In genomic region chr2:145753209-145753608, GRCh38 we compare ENCODE assay signal across 14 cellular contexts.
A peak's percentile ranks its signal among the peaks of the same experiment; 100 is the strongest.
DNase-seq lines count a peak whose midpoint lies in the region; ATAC-seq, FAIRE-seq and TF ChIP-seq lines count a peak whose summit lies in the region.
"Had no signal": no experiment of that assay in that cellular context is flagged by ENCODE, and none has a peak within 500 bp of the region (broad histone marks: within the 10 kb centered on the region; RNA-seq: fewer than 3 reads in every experiment).

No MANE protein-coding gene starts in this region.

- H3K18ac ChIP-seq in IMR-90 (ENCODE audit: low read depth, low read length), result peak overlapping the region; percentile 37; the same call in 1 of the 2 replicates

- peaks cover 38% of the 10 kb centered on the region for H3K4me1 Mint-ChIP-seq in stimulated activated memory B cell treated with anti-CD40 and anti-IgM and Interleukin-4, amounts not matched to agents 10 μg/mL and 1 μg/mL and 100 μg/mL, for 72 hours
- peaks cover 8% of the 10 kb centered on the region for H3K4me1 Mint-ChIP-seq in activated CD4-positive, alpha-beta T cell treated with anti-CD3 and anti-CD28 coated beads for 36 hours

- TF ChIP-seq CTCF in IMR-90 (conservative IDR thresholded peaks at IDR 0.05; ENCODE audit: low read depth, low read length), result no peak
- no peak for TF ChIP-seq CTCF in D721Med (IDR thresholded peaks at IDR 0.05; ENCODE audit: insufficient read depth, missing control alignments)

- dilution Hi-C loops in IMR-90 (cut with HindIII; ENCODE audit: low sequenced_read_pairs, unreplicated experiment), result no loop called here

- no peak overlapping the region for H3K56ac ChIP-seq in IMR-90 (ENCODE audit: extremely low read depth, insufficient read depth, low read length)

- H3K9me3 ChIP-seq in IMR-90 (ENCODE audit: control insufficient read depth, insufficient read depth, low read length) (no peaks in the 10 kb centered on the region), adipocyte (ENCODE audit: control insufficient read depth, low read length) (no peaks in the 10 kb centered on the region)

- H3K4ac ChIP-seq in IMR-90 (ENCODE audit: low read depth, low read length), result peak overlapping the region; percentile 26

- no peaks in the 10 kb centered on the region for H3K27me3 Mint-ChIP-seq in stimulated activated memory B cell treated with anti-CD40 and anti-IgM and Interleukin-4, amounts not matched to agents 10 μg/mL and 1 μg/mL and 100 μg/mL, for 72 hours
- H3K27me3 Mint-ChIP-seq in activated CD4-positive, alpha-beta T cell treated with anti-CD3 and anti-CD28 coated beads for 36 hours, result peaks cover 4% of the 10 kb centered on the region

- H3K36me3 ChIP-seq in IMR-90 (ENCODE audit: control insufficient read depth, insufficient read depth, low read length), result no peaks in the 10 kb centered on the region
- H3K36me3 ChIP-seq in adipocyte (ENCODE audit: control insufficient read depth, insufficient read depth, low read length, severe bottlenecking), result no peaks in the 10 kb centered on the region

- H3K79me1 ChIP-seq in IMR-90 (ENCODE audit: low read depth in 1 of 2, low read length in 2 of 2), result no peaks in the 10 kb centered on the region

- CTCF ChIA-PET in IMR-90 (lab: Yijun Ruan, JAX), result interaction anchor here (0.8 to 1.5 kb wide), 7 partner anchors 10 to 1378 kb away, joined by 3 read pairs; no protein-coding TSS in a partner anchor
- CTCF ChIA-PET in activated CD4-positive, alpha-beta T cell treated with anti-CD3 and anti-CD28 coated beads for 36 hours (lab: Charles Lee), result interaction anchor here (0.6 to 1.3 kb wide), 6 partner anchors 13 to 1601 kb away, joined by 3 read pairs; no protein-coding TSS in a partner anchor

- 100% methylated on average over 1 of the region's 5 CpGs; no CpG with 5 or more reads in 1 of the 2 experiments for WGBS in IMR-90 (ENCODE audit: extremely low coverage in 2 of 2, insufficient read length in 1 of 2), 2 experiments

- H2AK5ac ChIP-seq in IMR-90 (ENCODE audit: low read depth, low read length), result peak overlapping the region; percentile 59; the same call in 1 of the 2 replicates

- H2BK5ac ChIP-seq in IMR-90 (ENCODE audit: low read depth, low read length, poor library complexity, severe bottlenecking), result no peak overlapping the region

- no peaks in the 10 kb centered on the region for H3K36me3 Mint-ChIP-seq in stimulated activated memory B cell treated with anti-CD40 and anti-IgM and Interleukin-4, amounts not matched to agents 10 μg/mL and 1 μg/mL and 100 μg/mL, for 72 hours
- no peaks in the 10 kb centered on the region for H3K36me3 Mint-ChIP-seq in activated CD4-positive, alpha-beta T cell treated with anti-CD3 and anti-CD28 coated beads for 36 hours (ENCODE audit: low read depth)
- H3K36me3 Mint-ChIP-seq: activated CD8-positive, alpha-beta memory T cell treated with anti-CD3 and anti-CD28 coated beads, Interleukin-2, amount 10 ng/mL, durations not matched to agents 7 days and 5 days had no signal

- peak overlapping the region; percentile 83 for H2BK120ac ChIP-seq in IMR-90 (ENCODE audit: low read depth, low read length)

- H3K4me3 ChIP-seq in IMR-90 (ENCODE audit: insufficient read depth, low read depth, low read length) (no peak overlapping the region), adipocyte (ENCODE audit: low read length) (no peak overlapping the region)

- H3K27ac Mint-ChIP-seq in stimulated activated memory B cell treated with anti-CD40 and anti-IgM and Interleukin-4, amounts not matched to agents 10 μg/mL and 1 μg/mL and 100 μg/mL, for 72 hours, result peak overlapping the region; percentile 18
- no peak overlapping the region for H3K27ac Mint-ChIP-seq in activated CD4-positive, alpha-beta T cell treated with anti-CD3 and anti-CD28 coated beads for 36 hours
- H3K27ac Mint-ChIP-seq: activated CD8-positive, alpha-beta memory T cell treated with anti-CD3 and anti-CD28 coated beads, Interleukin-2, amount 10 ng/mL, durations not matched to agents 7 days and 5 days; T-helper 1 cell treated with Interleukin-12 subunit alpha and Interleukin-12 subunit beta and Interleukin-4 antibody, amounts not matched to agents 30 μg/mL and 1 μg/mL, for 36 hours had no signal

- H4K8ac ChIP-seq in IMR-90 (ENCODE audit: low read depth in 2 of 2, low read length in 2 of 2), result no peak overlapping the region

- in situ Hi-C loops in IMR-90 (cut with MboI; ENCODE audit: low sequenced_read_pairs), result loop anchor here (5.0 kb wide), 1 partner anchor 1231 kb away; the partner anchor contains the start of gene ZEB2

- POLR2A ChIA-PET in IMR-90 (lab: Charles Lee; ENCODE audit: unreplicated experiment), result no interaction called here
- POLR2A ChIA-PET in activated CD4-positive, alpha-beta T cell treated with anti-CD3 and anti-CD28 coated beads for 36 hours (lab: Charles Lee), result no interaction called here

- peak overlapping the region; percentile 39 for H2BK20ac ChIP-seq in IMR-90 (ENCODE audit: low read depth, low read length)

- no peak overlapping the region for H2AK9ac ChIP-seq in IMR-90 (replicated peaks; ENCODE audit: low read depth, low read length, poor library complexity)

- H3K9ac ChIP-seq in IMR-90 (ENCODE audit: low read depth, low read length) (no peak overlapping the region), adipocyte (ENCODE audit: low read length) (peak overlapping the region; percentile 80)

- peak overlapping the region; percentile 49; the same call in 1 of the 3 replicates for H2BK15ac ChIP-seq in IMR-90 (ENCODE audit: low read depth, low read length)

- H2AFZ ChIP-seq in IMR-90 (replicated peaks; ENCODE audit: low read length, poor library complexity), result peak overlapping the region; percentile 3

- peaks cover 6% of the 10 kb centered on the region; the same call in 1 of the 2 replicates for H3K9me1 ChIP-seq in IMR-90 (ENCODE audit: insufficient read depth, low read length)

- peak overlapping the region; percentile 38; the same call in 1 of the 2 replicates for H4K91ac ChIP-seq in IMR-90 (ENCODE audit: insufficient read depth, low read depth, low read length)

- no peak for FAIRE-seq in D721Med (lab: Jason Lieb, UNC)
- FAIRE-seq in urothelium cell line (lab: Jason Lieb, UNC), result no peak

- H3K4me3 Mint-ChIP-seq in stimulated activated memory B cell treated with anti-CD40 and anti-IgM and Interleukin-4, amounts not matched to agents 10 μg/mL and 1 μg/mL and 100 μg/mL, for 72 hours, result no peak overlapping the region
- no peak overlapping the region for H3K4me3 Mint-ChIP-seq in activated CD4-positive, alpha-beta T cell treated with anti-CD3 and anti-CD28 coated beads for 36 hours
- H3K4me3 Mint-ChIP-seq: activated CD8-positive, alpha-beta memory T cell treated with anti-CD3 and anti-CD28 coated beads, Interleukin-2, amount 10 ng/mL, durations not matched to agents 7 days and 5 days; CD14-positive monocyte; T-helper 1 cell treated with Interleukin-12 subunit alpha and Interleukin-12 subunit beta and Interleukin-4 antibody, amounts not matched to agents 30 μg/mL and 1 μg/mL, for 36 hours had no signal

- no peak for ATAC-seq in IMR-90 (ENCODE audit: low read depth)
- ATAC-seq in stimulated activated memory B cell treated with anti-CD40 and anti-IgM and Interleukin-4, amounts not matched to agents 10 μg/mL and 1 μg/mL and 100 μg/mL, for 72 hours, result no peak
- ATAC-seq in activated CD4-positive, alpha-beta T cell treated with anti-CD3 and anti-CD28 coated beads for 36 hours, result no peak
- ATAC-seq: activated CD8-positive, alpha-beta memory T cell treated with anti-CD3 and anti-CD28 coated beads, Interleukin-2, amount 10 ng/mL, durations not matched to agents 7 days and 5 days had no signal

- no peak for TF ChIP-seq RAD21 in IMR-90 (IDR thresholded peaks at IDR 0.05; ENCODE audit: low read length)

- TF ChIP-seq POLR2A in IMR-90 (IDR thresholded peaks at IDR 0.05; ENCODE audit: low read depth, low read length), result no peak

- no peak for DNase-seq in IMR-90
- DNase-seq in adipocyte (ENCODE audit: low read depth), result no peak
- DNase-seq in islet precursor cell, result peak; percentile 53
- no peak for DNase-seq in D721Med (ENCODE audit: insufficient read length, low spot score)
- DNase-seq in DMS 273 treated with DMSO at 0.1 percent for 48 hours (lab: John Stamatoyannopoulos, UW), result no peak
- DNase-seq in urothelium cell line (ENCODE audit: low spot score), result no peak
- DNase-seq in activated CD4-positive, alpha-beta T cell treated with anti-CD3 and anti-CD28 coated beads for 36 hours, result no peak
- DNase-seq: activated CD8-positive, alpha-beta memory T cell treated with anti-CD3 and anti-CD28 coated beads, Interleukin-2, amount 10 ng/mL, durations not matched to agents 7 days and 5 days; activated effector memory CD4-positive, alpha-beta T cell treated with anti-CD3 and anti-CD28 coated beads, Interleukin-2, amount 50 U/mL, for 16 hours; left colon; stimulated activated CD4-positive, alpha-beta T cell treated with anti-CD3 and anti-CD28 coated beads, Interleukin-1b, Interleukin-23, amount 100 ng/mL, for 48 hours had no signal

- H3K9me3 Mint-ChIP-seq in stimulated activated memory B cell treated with anti-CD40 and anti-IgM and Interleukin-4, amounts not matched to agents 10 μg/mL and 1 μg/mL and 100 μg/mL, for 72 hours, result no peaks in the 10 kb centered on the region
- H3K9me3 Mint-ChIP-seq in activated CD4-positive, alpha-beta T cell treated with anti-CD3 and anti-CD28 coated beads for 36 hours (ENCODE audit: low read depth), result no peaks in the 10 kb centered on the region
- H3K9me3 Mint-ChIP-seq: CD14-positive monocyte; T-helper 1 cell treated with Interleukin-12 subunit alpha and Interleukin-12 subunit beta and Interleukin-4 antibody, amounts not matched to agents 30 μg/mL and 1 μg/mL, for 36 hours had no signal

- BruUV-seq in IMR-90 (replicated peaks; lab: Mats Ljungman, UMichigan), result no TSS peak

- H3K4me1 ChIP-seq in IMR-90 (ENCODE audit: control insufficient read depth, insufficient read depth, low read length) (peaks cover 15% of the 10 kb centered on the region), adipocyte (ENCODE audit: control insufficient read depth, insufficient read depth, low read length) (peaks cover 41% of the 10 kb centered on the region)

- no peaks in the 10 kb centered on the region for H4K20me1 ChIP-seq in IMR-90 (ENCODE audit: insufficient read depth, low read length)

- H3K4me2 ChIP-seq in IMR-90 (ENCODE audit: low read depth, low read length), result no peak overlapping the region

- H3K27me3 ChIP-seq in IMR-90 (ENCODE audit: control insufficient read depth, insufficient read depth, low read length) (no peaks in the 10 kb centered on the region), adipocyte (replicated peaks; ENCODE audit: control insufficient read depth, insufficient read depth, low read length) (no peaks in the 10 kb centered on the region)

- H3K27ac ChIP-seq in IMR-90 (ENCODE audit: insufficient read depth, low read length), result peak overlapping the region; percentile 25; the same call in 1 of the 2 replicates

- H4K5ac ChIP-seq in IMR-90 (ENCODE audit: low read depth, low read length), result peak overlapping the region; percentile 60; the same call in 1 of the 2 replicates

- H3K14ac ChIP-seq in IMR-90 (replicated peaks; ENCODE audit: low read depth, low read length), result no peak overlapping the region

- intact Hi-C loops in IMR-90 (cut with micrococcal nuclease), result loop anchor here (2.0 to 10.0 kb wide), 5 partner anchors 156 to 1658 kb away; no protein-coding TSS in a partner anchor
- intact Hi-C loops in activated CD4-positive, alpha-beta T cell treated with anti-CD3 and anti-CD28 coated beads for 36 hours (cut with DNase I, micrococcal nuclease), result loop anchor here in 1 of 2 experiments (5.0 kb wide), 1 partner anchor 431 kb away; no protein-coding TSS in a partner anchor

- no peak overlapping the region for H3K23ac ChIP-seq in IMR-90 (ENCODE audit: low read depth, low read length)
